ENCODE assay signal across 9 cellular contexts in the genomic region with DNA sequence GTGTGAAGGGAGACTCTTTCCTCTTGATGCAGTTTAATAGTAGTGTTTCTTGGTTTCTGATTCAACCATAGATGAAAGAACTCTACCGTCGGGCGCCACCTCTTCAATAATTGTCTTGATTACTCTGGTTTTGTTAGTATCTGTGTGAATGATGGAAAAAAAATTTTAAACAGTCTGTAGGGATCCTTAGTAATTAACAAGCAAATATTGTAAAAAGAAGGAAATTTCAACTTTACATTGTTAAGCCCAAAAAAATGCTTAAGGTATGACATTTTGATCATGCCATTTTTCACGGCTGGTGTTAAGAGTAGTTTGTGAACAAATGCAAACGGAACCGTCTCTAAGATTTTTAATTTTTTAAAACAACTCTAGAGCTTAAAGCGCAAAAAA. TPM values are rescaled to one million over a fixed set of nuclear protein-coding genes. Genes with fewer than 3 reads are reported as not detected.
DNase-seq lines count a peak whose midpoint lies in the region; ATAC-seq and TF ChIP-seq lines count a peak whose summit lies in the region.
"Had no signal": no experiment of that assay in that cellular context is flagged by ENCODE, and none has a peak within 500 bp of the region (broad histone marks: within the 10 kb centered on the region; RNA-seq: fewer than 3 reads in every experiment).

No MANE protein-coding gene starts in this region.

- DNase-seq in EH (ENCODE audit: low read depth) (peak; percentile 13), RKO (ENCODE audit: low spot score) (peak; percentile 18), erythroblast (lab: John Stamatoyannopoulos, UW) (peak; percentile 26 to 52), pons (ENCODE audit: low spot score) (peak; percentile 40), cerebellum (ENCODE audit: low spot score) (no peak), DMS114 treated with DMSO at 0.1 percent for 48 hours (lab: John Stamatoyannopoulos, UW; ENCODE audit: unreplicated experiment) (no peak)
- no peak for DNase-seq in stimulated activated CD4-positive, alpha-beta T cell treated with anti-CD3 and anti-CD28 coated beads, Interleukin-4, amount 100 ng/mL, for 24 hours

- TF ChIP-seq POLR2A in erythroblast (IDR thresholded peaks at IDR 0.05; ENCODE audit: low read length): no peak

- ATAC-seq in HG02870 (IDR thresholded peaks at IDR 0.05; ENCODE audit: unreplicated experiment): no peak

RNA-seq across cellular contexts. Expression of a gene that starts 4.1 kb away (rescaled TPM):
- total RNA-seq in cerebellum: 2.4 TPM

RNA-seq across cellular contexts. Expression of a gene that starts 18.6 kb away (rescaled TPM):
- not detected for total RNA-seq in cerebellum
- total RNA-seq: left colon had no signal

RNA-seq across cellular contexts. Expression of a gene that starts 36.0 kb away (rescaled TPM):
- 0.18 TPM for total RNA-seq in cerebellum

RNA-seq across cellular contexts. Expression of a gene that starts 46.3 kb away (rescaled TPM):
- total RNA-seq in cerebellum: not detected
- total RNA-seq: left colon had no signal

RNA-seq across cellular contexts. Expression of a gene that starts 48.7 kb away (rescaled TPM):
- not detected for total RNA-seq in cerebellum

Comparison
In these comparisons a context has a peak if more than half of its experiments do, and no peak if none do; other contexts are left out.
1. DNase-seq: peak in EH (single experiment), RKO (single experiment), erythroblast (2 of 2) and pons (single experiment); none in cerebellum (single experiment), stimulated activated CD4-positive, alpha-beta T cell treated with anti-CD3 and anti-CD28 coated beads, Interleukin-4, amount 100 ng/mL, for 24 hours (single experiment) and DMS114 treated with DMSO at 0.1 percent for 48 hours (single experiment).